11 cellular contexts compared by ENCODE assay signal in genomic region chr1:193070395-193070753, GRCh38. TPM values are rescaled to one million over a fixed set of nuclear protein-coding genes. Genes with fewer than 3 reads are reported as not detected.
A peak's percentile ranks its signal among the peaks of the same experiment; 100 is the strongest.
DNase-seq lines count a peak whose midpoint lies in the region; ATAC-seq and TF ChIP-seq lines count a peak whose summit lies in the region.
"Had no signal": no experiment of that assay in that cellular context is flagged by ENCODE, and none has a peak within 500 bp of the region (broad histone marks: within the 10 kb centered on the region; RNA-seq: fewer than 3 reads in every experiment).

No MANE protein-coding gene starts in this region.

- 0 out of 2 replicates have a peak, but pooled peaks have one; percentile 8 for TF ChIP-seq CTCF in VCaP (conservative IDR thresholded peaks at IDR 0.05)

- no peaks in the 10 kb centered on the region for H3K9me3 Mint-ChIP-seq in activated T-cell treated with anti-CD3 and anti-CD28 coated beads, Interleukin-2, amount 50 U/mL, for 72 hours
- H3K9me3 Mint-ChIP-seq in stimulated activated effector memory CD8-positive, alpha-beta T cell treated with anti-CD3 and anti-CD28 coated beads, Interleukin-12 subunit alpha, Interleukin-12 subunit beta, amount 100 ng/mL, for 72 hours = no peaks in the 10 kb centered on the region

- no peak for DNase-seq in activated T-cell treated with anti-CD3 and anti-CD28 coated beads, Interleukin-2, amount 50 U/mL, for 72 hours
- no peak for DNase-seq in activated T-cell treated with anti-CD3 and anti-CD28 coated beads, Interleukin-2, amount 50 U/mL, for 1 hour
- DNase-seq in stimulated activated effector memory CD8-positive, alpha-beta T cell treated with anti-CD3 and anti-CD28 coated beads, Interleukin-12 subunit alpha, Interleukin-12 subunit beta, amount 100 ng/mL, for 72 hours (ENCODE audit: low spot score in 2 of 2) = no peak
- no peak for DNase-seq in NCI-H1105 treated with DMSO at 0.1 percent for 48 hours (lab: John Stamatoyannopoulos, UW)
- DNase-seq in NCI-H774 (lab: John Stamatoyannopoulos, UW) = no peak
- DNase-seq: activated CD8-positive, alpha-beta memory T cell treated with anti-CD3 and anti-CD28 coated beads, Interleukin-2, amount 50 U/mL, for 48 hours; AML-193; NCI-H1048 had no signal

- no peak overlapping the region for H3K27ac ChIP-seq in VCaP

- peaks cover 2 to 3% of the 10 kb centered on the region in 2 donors for H3K36me3 Mint-ChIP-seq in activated T-cell treated with anti-CD3 and anti-CD28 coated beads, Interleukin-2, amount 50 U/mL, for 72 hours (ENCODE audit: insufficient read depth in 2 of 2)
- H3K36me3 Mint-ChIP-seq in stimulated activated effector memory CD8-positive, alpha-beta T cell treated with anti-CD3 and anti-CD28 coated beads, Interleukin-12 subunit alpha, Interleukin-12 subunit beta, amount 100 ng/mL, for 72 hours = peaks cover 31% of the 10 kb centered on the region

- no peaks in the 10 kb centered on the region for H3K27me3 Mint-ChIP-seq in activated T-cell treated with anti-CD3 and anti-CD28 coated beads, Interleukin-2, amount 50 U/mL, for 72 hours (ENCODE audit: low read depth)

- ATAC-seq in activated T-cell treated with anti-CD3 and anti-CD28 coated beads, Interleukin-2, amount 50 U/mL, for 72 hours (replicated peaks in 1 of 2) = no peak
- ATAC-seq in HG03103 (IDR thresholded peaks at IDR 0.05; ENCODE audit: low read depth, unreplicated experiment) = peak; percentile 45
- no peak for ATAC-seq in stimulated activated effector memory CD8-positive, alpha-beta T cell treated with anti-CD3 and anti-CD28 coated beads, Interleukin-12 subunit alpha, Interleukin-12 subunit beta, amount 100 ng/mL, for 72 hours
- no peak for ATAC-seq in GM19452 (IDR thresholded peaks at IDR 0.05; ENCODE audit: unreplicated experiment)

- H3K4me3 Mint-ChIP-seq in activated T-cell treated with anti-CD3 and anti-CD28 coated beads, Interleukin-2, amount 50 U/mL, for 72 hours = peak overlapping the region in 1 of 2 donors; percentile 43
- H3K4me3 Mint-ChIP-seq in stimulated activated effector memory CD8-positive, alpha-beta T cell treated with anti-CD3 and anti-CD28 coated beads, Interleukin-12 subunit alpha, Interleukin-12 subunit beta, amount 100 ng/mL, for 72 hours = peak overlapping the region; percentile 4

- peak overlapping the region; percentile 55 for H3K27ac Mint-ChIP-seq in activated T-cell treated with anti-CD3 and anti-CD28 coated beads, Interleukin-2, amount 50 U/mL, for 72 hours
- H3K27ac Mint-ChIP-seq in stimulated activated effector memory CD8-positive, alpha-beta T cell treated with anti-CD3 and anti-CD28 coated beads, Interleukin-12 subunit alpha, Interleukin-12 subunit beta, amount 100 ng/mL, for 72 hours = peak overlapping the region; percentile 38

- H3K4me1 Mint-ChIP-seq in activated T-cell treated with anti-CD3 and anti-CD28 coated beads, Interleukin-2, amount 50 U/mL, for 72 hours (ENCODE audit: low read depth) = peaks cover 41% of the 10 kb centered on the region
- peaks cover 38% of the 10 kb centered on the region for H3K4me1 Mint-ChIP-seq in stimulated activated effector memory CD8-positive, alpha-beta T cell treated with anti-CD3 and anti-CD28 coated beads, Interleukin-12 subunit alpha, Interleukin-12 subunit beta, amount 100 ng/mL, for 72 hours

RNA-seq across cellular contexts. Expression of gene RO60, which starts 11.0 kb away (rescaled TPM):
- 10 to 100 TPM; 85.2 to 96.6 TPM for total RNA-seq in activated T-cell treated with anti-CD3 and anti-CD28 coated beads, Interleukin-2, amount 50 U/mL, for 72 hours

RNA-seq across cellular contexts. Expression of gene UCHL5, which starts 11.2 kb away (rescaled TPM):
- total RNA-seq in activated T-cell treated with anti-CD3 and anti-CD28 coated beads, Interleukin-2, amount 50 U/mL, for 72 hours = 10 to 100 TPM; 45.4 to 51.7 TPM

RNA-seq across cellular contexts. Expression of gene GLRX2, which starts 34.8 kb away (rescaled TPM):
- 10 to 100 TPM; 22.7 to 32.1 TPM for total RNA-seq in activated T-cell treated with anti-CD3 and anti-CD28 coated beads, Interleukin-2, amount 50 U/mL, for 72 hours

RNA-seq across cellular contexts. Expression of gene CDC73, which starts 51.5 kb away (rescaled TPM):
- total RNA-seq in activated T-cell treated with anti-CD3 and anti-CD28 coated beads, Interleukin-2, amount 50 U/mL, for 72 hours = 10 to 100 TPM; 49.1 to 49.7 TPM
